ENCODE assay signal across 30 cellular contexts in the genomic region with DNA sequence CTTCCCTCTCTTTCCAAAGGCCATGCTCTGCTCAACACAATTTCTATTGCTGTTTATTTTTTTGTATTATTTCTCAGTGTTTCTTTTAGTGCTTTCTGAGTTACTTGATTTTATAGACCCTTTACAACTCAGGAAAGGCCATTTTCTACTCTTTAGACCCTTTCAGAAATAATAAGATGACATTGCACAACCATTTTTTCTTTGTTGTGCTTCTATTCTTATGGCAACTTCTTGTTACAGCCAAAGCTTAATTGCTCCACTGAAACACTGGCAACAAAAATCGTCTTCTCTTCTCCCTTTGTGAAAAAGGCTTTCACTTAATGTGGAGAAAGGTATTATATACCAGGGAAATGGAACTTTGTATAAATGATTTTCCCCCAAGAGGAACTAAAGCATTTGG. TPM values are rescaled to one million over a fixed set of nuclear protein-coding genes. Genes with fewer than 3 reads are reported as not detected.
"Had no signal": no experiment of that assay in that cellular context is flagged by ENCODE, and none has a peak within 500 bp of the region (broad histone marks: within the 10 kb centered on the region; RNA-seq: fewer than 3 reads in every experiment).

No MANE protein-coding gene starts in this region.

- H2AFZ ChIP-seq: hepatocyte had no signal

- FAIRE-seq: colon, endothelial cell of umbilical vein, frontal cortex had no signal

- H3K36me3 ChIP-seq: breast epithelium, esophagus muscularis mucosa, left lung, uterus had no signal

- H3K9me3 Mint-ChIP-seq: activated naive CD4-positive, alpha-beta T cell treated with anti-CD3 and anti-CD28 coated beads for 36 hours; activated T-cell treated with anti-CD3 and anti-CD28 coated beads, Interleukin-2, amount 50 U/mL, for 72 hours; central memory CD8-positive, alpha-beta T cell had no signal

- H3K4me2 ChIP-seq: hepatocyte had no signal

- H3K4me1 ChIP-seq: breast epithelium, esophagus muscularis mucosa, uterus had no signal

- H3K36me3 Mint-ChIP-seq: mesothelial cell of epicardium had no signal

- H3K4me3 Mint-ChIP-seq: activated CD4-positive, alpha-beta memory T cell treated with anti-CD3 and anti-CD28 coated beads, Interleukin-2, amount 10 ng/mL, durations not matched to agents 7 days and 5 days; activated naive CD4-positive, alpha-beta T cell treated with anti-CD3 and anti-CD28 coated beads for 36 hours; activated naive CD8-positive, alpha-beta T cell treated with anti-CD3 and anti-CD28 coated beads, Interleukin-2, amount 10 ng/mL, durations not matched to agents 7 days and 5 days; central memory CD8-positive, alpha-beta T cell; mesothelial cell of epicardium; naive thymus-derived CD8-positive, alpha-beta T cell; stimulated activated naive B cell treated with anti-CD40 and anti-IgM and Interleukin-4, amounts not matched to agents 10 μg/mL and 1 μg/mL and 100 μg/mL, for 72 hours had no signal

- H3K4me3 ChIP-seq: breast epithelium, esophagus muscularis mucosa, hepatocyte, left lung, uterus had no signal

- H3K27ac ChIP-seq: breast epithelium, esophagus muscularis mucosa, hepatocyte, left lung, uterus had no signal

- H3K79me2 ChIP-seq: hepatocyte had no signal

- H3K9me3 ChIP-seq: breast epithelium, esophagus muscularis mucosa, left lung, uterus had no signal

- H3K27me3 ChIP-seq: breast epithelium, esophagus muscularis mucosa, hepatocyte, left lung, uterus had no signal

- DNase-seq: activated CD4-positive, alpha-beta memory T cell treated with anti-CD3 and anti-CD28 coated beads, Interleukin-2, amount 10 ng/mL, durations not matched to agents 7 days and 5 days; activated CD4-positive, alpha-beta T cell treated with anti-CD3 and anti-CD28 coated beads for 4 hours; activated CD4-positive, CD25-positive, alpha-beta regulatory T cell; activated effector memory CD4-positive, alpha-beta T cell treated with Interleukin-2 at 50 U/mL for 16 hours; activated naive CD4-positive, alpha-beta T cell treated with anti-CD3 and anti-CD28 coated beads for 36 hours; activated naive CD8-positive, alpha-beta T cell treated with anti-CD3 and anti-CD28 coated beads, Interleukin-2, amount 10 ng/mL, durations not matched to agents 7 days and 5 days; activated T-cell treated with anti-CD3 and anti-CD28 coated beads, Interleukin-2, amount 50 U/mL, for 72 hours; amniotic stem cell; effector memory CD4-positive, alpha-beta T cell; glutamatergic neuron; kidney glomerular epithelial cell; left lung; mammary epithelial cell; naive thymus-derived CD8-positive, alpha-beta T cell; retina; stimulated activated CD4-positive, alpha-beta T cell treated with anti-CD3 and anti-CD28 coated beads, Interleukin-2, amount 100 ng/mL, for 48 hours; stimulated activated CD8-positive, alpha-beta memory T cell treated with anti-CD3 and anti-CD28 coated beads, Interleukin-4, amount 100 ng/mL, for 48 hours; stimulated activated naive B cell treated with anti-CD40 and anti-IgM and Interleukin-4, amounts not matched to agents 10 μg/mL and 1 μg/mL and 100 μg/mL, for 72 hours; trophoblast cell; uterus had no signal

- ATAC-seq: activated T-cell treated with anti-CD3 and anti-CD28 coated beads, Interleukin-2, amount 50 U/mL, for 72 hours; left lung; naive thymus-derived CD8-positive, alpha-beta T cell; stimulated activated naive B cell treated with anti-CD40 and anti-IgM and Interleukin-4, amounts not matched to agents 10 μg/mL and 1 μg/mL and 100 μg/mL, for 72 hours had no signal

- H3K27me3 Mint-ChIP-seq: activated naive CD8-positive, alpha-beta T cell treated with anti-CD3 and anti-CD28 coated beads, Interleukin-2, amount 10 ng/mL, durations not matched to agents 7 days and 5 days; central memory CD8-positive, alpha-beta T cell; naive thymus-derived CD8-positive, alpha-beta T cell; progenitor cell of endocrine pancreas; stimulated activated naive B cell treated with anti-CD40 and anti-IgM and Interleukin-4, amounts not matched to agents 10 μg/mL and 1 μg/mL and 100 μg/mL, for 72 hours had no signal

- H3K27ac Mint-ChIP-seq: activated CD4-positive, alpha-beta memory T cell treated with anti-CD3 and anti-CD28 coated beads, Interleukin-2, amount 10 ng/mL, durations not matched to agents 7 days and 5 days; activated naive CD4-positive, alpha-beta T cell treated with anti-CD3 and anti-CD28 coated beads for 36 hours; activated naive CD8-positive, alpha-beta T cell treated with anti-CD3 and anti-CD28 coated beads, Interleukin-2, amount 10 ng/mL, durations not matched to agents 7 days and 5 days; activated T-cell treated with anti-CD3 and anti-CD28 coated beads, Interleukin-2, amount 50 U/mL, for 72 hours; mesothelial cell of epicardium; progenitor cell of endocrine pancreas; stimulated activated naive B cell treated with anti-CD40 and anti-IgM and Interleukin-4, amounts not matched to agents 10 μg/mL and 1 μg/mL and 100 μg/mL, for 72 hours had no signal

RNA-seq across cellular contexts. Expression of gene SAMSN1, which starts 39.0 kb away (rescaled TPM):
- total RNA-seq: mammary epithelial cell, osteocyte, progenitor cell of endocrine pancreas had no signal
- polyA plus RNA-seq: mammary epithelial cell had no signal
